8 cellular contexts compared by ENCODE assay signal in the genomic region with DNA sequence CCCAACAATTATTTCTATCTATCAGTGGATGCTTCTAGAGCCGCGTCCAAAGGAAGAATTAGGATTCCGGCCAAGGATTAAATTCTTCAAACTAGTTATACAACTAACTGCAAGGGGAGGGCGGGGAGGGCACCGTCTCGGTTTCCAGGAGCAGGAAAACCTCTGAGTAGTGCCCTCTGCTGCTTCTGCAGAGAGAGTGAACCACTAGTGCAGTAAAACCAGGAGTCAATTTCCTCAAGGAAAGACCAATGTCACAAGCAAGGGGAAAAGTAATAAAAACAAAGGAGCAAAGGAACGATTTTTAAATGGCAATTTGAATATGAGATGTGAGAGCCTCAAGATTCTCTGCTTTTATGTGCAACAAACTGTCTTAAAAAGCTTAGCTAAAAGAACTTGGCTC. TPM values are rescaled to one million over a fixed set of nuclear protein-coding genes. Genes with fewer than 3 reads are reported as not detected.
DNase-seq lines count a peak whose midpoint lies in the region; ATAC-seq and TF ChIP-seq lines count a peak whose summit lies in the region.

No MANE protein-coding gene starts in this region.

- H3K9me3 Mint-ChIP-seq in neural crest cell (no peaks in the 10 kb centered on the region), CD14-positive monocyte (no peaks in the 10 kb centered on the region)
- no peaks in the 10 kb centered on the region for H3K9me3 Mint-ChIP-seq in CD4-positive, alpha-beta T cell

- no peaks in the 10 kb centered on the region for H3K27me3 ChIP-seq in CD4-positive, alpha-beta T cell (ENCODE audit: control insufficient read depth, insufficient read depth, low read length)

- intact Hi-C loops in CD4-positive, alpha-beta T cell (cut with DNase I, micrococcal nuclease) = no loop called here
- intact Hi-C loops in CD14-positive monocyte (cut with micrococcal nuclease) = loop anchor here in 1 of 2 donors (2.0 kb wide), 1 partner anchor 240 kb away; no protein-coding TSS in a partner anchor

- CTCF ChIA-PET in CD4-positive, alpha-beta T cell (lab: Charles Lee) = interaction anchor here (1.9 kb wide), 1 partner anchor 386 kb away, joined by 6 read pairs; no protein-coding TSS in a partner anchor

- H3K27ac Mint-ChIP-seq in neural crest cell (ENCODE audit: unreplicated experiment) = no peak overlapping the region
- H3K27ac Mint-ChIP-seq in CD4-positive, alpha-beta T cell = no peak overlapping the region
- no peak overlapping the region for H3K27ac Mint-ChIP-seq in CD14-positive monocyte

- no peaks in the 10 kb centered on the region for H3K9me3 ChIP-seq in CD4-positive, alpha-beta T cell (ENCODE audit: control insufficient read depth, low read length)

- H3K4me1 Mint-ChIP-seq in neural crest cell (peaks cover 11% of the 10 kb centered on the region), CD14-positive monocyte (peaks cover 22% of the 10 kb centered on the region)
- H3K4me1 Mint-ChIP-seq in CD4-positive, alpha-beta T cell (ENCODE audit: low read depth) = peaks cover 27% of the 10 kb centered on the region

- no peak for ATAC-seq in GM18498 (IDR thresholded peaks at IDR 0.05; ENCODE audit: unreplicated experiment)
- ATAC-seq in CD4-positive, alpha-beta T cell (ENCODE audit: poor library complexity) = no peak

- peak; percentile 13 for TF ChIP-seq CTCF in C4-2B (conservative IDR thresholded peaks at IDR 0.05)
- TF ChIP-seq CTCF in epithelial cell of proximal tubule (conservative IDR thresholded peaks at IDR 0.05; ENCODE audit: low read depth, low read length) = peak; percentile 68
- peak; percentile 57 for TF ChIP-seq CTCF in neural crest cell (conservative IDR thresholded peaks at IDR 0.05)
- no peak for TF ChIP-seq CTCF in CD4-positive, alpha-beta T cell (IDR thresholded peaks at IDR 0.05)
- TF ChIP-seq CTCF in CD14-positive monocyte (IDR thresholded peaks at IDR 0.05) = no peak

- no peak overlapping the region for H3K27ac ChIP-seq in C4-2B
- H3K27ac ChIP-seq in CD4-positive, alpha-beta T cell (ENCODE audit: low read depth, low read length) = no peak overlapping the region

- POLR2A ChIA-PET in CD4-positive, alpha-beta T cell (lab: Charles Lee) = no interaction called here

- no peaks in the 10 kb centered on the region for H3K36me3 Mint-ChIP-seq in neural crest cell (ENCODE audit: low read depth)
- no peaks in the 10 kb centered on the region for H3K36me3 Mint-ChIP-seq in CD4-positive, alpha-beta T cell (ENCODE audit: low read depth)
- H3K36me3 Mint-ChIP-seq in CD14-positive monocyte = peaks cover 15 to 22% of the 10 kb centered on the region in 2 donors

- peak; percentile 39 for DNase-seq in NCI-H226
- no peak for DNase-seq in epithelial cell of proximal tubule (ENCODE audit: low read depth)
- DNase-seq in neural crest cell (ENCODE audit: low read depth, low spot score) = no peak
- no peak for DNase-seq in CD4-positive, alpha-beta T cell
- DNase-seq in NAMALWA (ENCODE audit: low spot score) = no peak
- no peak for DNase-seq in CD14-positive monocyte (ENCODE audit: low spot score)

- H3K4me3 ChIP-seq in epithelial cell of proximal tubule (ENCODE audit: low read depth, low read length) = no peak overlapping the region

- H3K27me3 Mint-ChIP-seq in neural crest cell (ENCODE audit: low read depth) (no peaks in the 10 kb centered on the region), CD14-positive monocyte (ENCODE audit: low read depth in 3 of 3) (no peaks in the 10 kb centered on the region)
- no peaks in the 10 kb centered on the region for H3K27me3 Mint-ChIP-seq in CD4-positive, alpha-beta T cell

- H3K4me3 Mint-ChIP-seq in neural crest cell (no peak overlapping the region), CD14-positive monocyte (no peak overlapping the region)
- no peak overlapping the region for H3K4me3 Mint-ChIP-seq in CD4-positive, alpha-beta T cell

RNA-seq across cellular contexts. Expression of gene UBE2J1, which starts 16.5 kb away (rescaled TPM):
- total RNA-seq in epithelial cell of proximal tubule = 47.2 and 58.5 TPM in 2 replicates
- total RNA-seq in neural crest cell = 34.1 and 36.8 TPM in 2 replicates
- 10 to 100 TPM; 34.7 to 34.9 TPM for total RNA-seq in CD4-positive, alpha-beta T cell
- polyA plus RNA-seq in CD14-positive monocyte = 10 to 100 TPM; 44.8 to 80.5 TPM

RNA-seq across cellular contexts. Expression of gene RRAGD, which starts 43.1 kb away (rescaled TPM):
- 10.8 and 12.7 TPM in 2 replicates for total RNA-seq in epithelial cell of proximal tubule
- total RNA-seq in neural crest cell = 12.8 and 14.0 TPM in 2 replicates
- total RNA-seq in CD4-positive, alpha-beta T cell = 10 to 100 TPM in 1 of 2 experiments, 1 to 10 TPM in 1; 9.0 to 10.2 TPM
- 1 to 10 TPM; 5.0 to 7.9 TPM for polyA plus RNA-seq in CD14-positive monocyte

RNA-seq across cellular contexts. Expression of gene GABRR2, which starts 53.9 kb away (rescaled TPM):
- total RNA-seq in epithelial cell of proximal tubule (0.12 and 0.14 TPM in 2 replicates), neural crest cell (0.34 and 0.51 TPM in 2 replicates)
- under 1 TPM; 0.47 to 0.49 TPM for total RNA-seq in CD4-positive, alpha-beta T cell
- polyA plus RNA-seq in CD14-positive monocyte = not detected

Comparison
In these comparisons a context has a peak if more than half of its experiments do, and no peak if none do; other contexts are left out.
1. CTCF ChIP-seq: peak in C4-2B (single experiment), epithelial cell of proximal tubule (single experiment) and neural crest cell (single experiment); none in CD4-positive, alpha-beta T cell (single experiment) and CD14-positive monocyte (single experiment).